In genomic region chr2:19649785-19650380, GRCh38 we compare ENCODE assay signal across 11 cellular contexts.
DNase-seq lines count a peak whose midpoint lies in the region; TF ChIP-seq lines count a peak whose summit lies in the region.
"Had no signal": no experiment of that assay in that cellular context is flagged by ENCODE, and none has a peak within 500 bp of the region (broad histone marks: within the 10 kb centered on the region; RNA-seq: fewer than 3 reads in every experiment).

No MANE protein-coding gene starts in this region.

- intact Hi-C loops in left ventricle myocardium inferior (cut with micrococcal nuclease) (no loop called here), tibial artery (cut with DNase I; ENCODE audit: low total_unique reads) (no loop called here)

- H3K27ac ChIP-seq in brain microvascular endothelial cell (peak overlapping the region; percentile 89), left ventricle myocardium inferior (replicated peaks) (peak overlapping the region; percentile 74), tibial artery (peak overlapping the region; percentile 19)

- H3K9me3 ChIP-seq in left ventricle myocardium inferior (replicated peaks) (peaks cover 2% of the 10 kb centered on the region), tibial artery (peaks cover 0 to 4% (median 0%) of the 10 kb centered on the region in 3 donors)

- H3K4me1 ChIP-seq in left ventricle myocardium inferior (peaks cover 24% of the 10 kb centered on the region), tibial artery (peaks cover 0 to 10% (median 0%) of the 10 kb centered on the region in 4 donors)

- no peak overlapping the region for H3K27ac Mint-ChIP-seq in mesothelial cell of epicardium
- H3K27ac Mint-ChIP-seq: dendritic cell treated with granulocyte-macrophage colony-stimulating factor and Interleukin-4, amounts not matched to agents 40 ng/mL and 50 ng/mL, for 4 days; T-helper 1 cell treated with Interleukin-12 subunit alpha and Interleukin-12 subunit beta and Interleukin-4 antibody, amounts not matched to agents 30 μg/mL and 1 μg/mL, for 36 hours had no signal

- in situ Hi-C loops in brain microvascular endothelial cell (cut with HindIII; ENCODE audit: low pct_ligation_motif_present, low sequenced_read_pairs): no loop called here

- no peaks in the 10 kb centered on the region for H3K36me3 Mint-ChIP-seq in mesothelial cell of epicardium

- H3K27me3 Mint-ChIP-seq in mesothelial cell of epicardium (ENCODE audit: low read depth): peaks cover 5% of the 10 kb centered on the region

- peak; percentile 96 for DNase-seq in HS-5 (ENCODE audit: low read depth)
- peak; percentile 99 for DNase-seq in brain microvascular endothelial cell
- DNase-seq in left ventricle myocardium inferior: no peak
- peak in 1 of 2 donors; percentile 80 for DNase-seq in tibial artery
- no peak for DNase-seq in activated CD4-positive, CD25-positive, alpha-beta regulatory T cell (lab: John Stamatoyannopoulos, UW)
- DNase-seq in mesothelial cell of epicardium (ENCODE audit: low spot score in 2 of 2, unreplicated experiment in 2 of 2): no peak
- DNase-seq in SKM-1 treated with dmso at 0.1 percent for 144 hours (lab: John Stamatoyannopoulos, UW; ENCODE audit: unreplicated experiment): no peak
- DNase-seq: NCI-H524 had no signal

- H3K27me3 ChIP-seq in brain microvascular endothelial cell (replicated peaks) (no peaks in the 10 kb centered on the region), left ventricle myocardium inferior (ENCODE audit: low read depth) (no peaks in the 10 kb centered on the region), tibial artery (no peaks in the 10 kb centered on the region)

- peaks cover under 1% of the 10 kb centered on the region for H3K9me3 Mint-ChIP-seq in mesothelial cell of epicardium
- H3K9me3 Mint-ChIP-seq: dendritic cell treated with granulocyte-macrophage colony-stimulating factor and Interleukin-4, amounts not matched to agents 40 ng/mL and 50 ng/mL, for 4 days; T-helper 1 cell treated with Interleukin-12 subunit alpha and Interleukin-12 subunit beta and Interleukin-4 antibody, amounts not matched to agents 30 μg/mL and 1 μg/mL, for 36 hours had no signal

- no peaks in the 10 kb centered on the region for H3K4me1 Mint-ChIP-seq in mesothelial cell of epicardium

- H3K4me3 Mint-ChIP-seq in mesothelial cell of epicardium: no peak overlapping the region
- H3K4me3 Mint-ChIP-seq: dendritic cell treated with granulocyte-macrophage colony-stimulating factor and Interleukin-4, amounts not matched to agents 40 ng/mL and 50 ng/mL, for 4 days; T-helper 1 cell treated with Interleukin-12 subunit alpha and Interleukin-12 subunit beta and Interleukin-4 antibody, amounts not matched to agents 30 μg/mL and 1 μg/mL, for 36 hours had no signal

- TF ChIP-seq CTCF in brain microvascular endothelial cell (IDR thresholded peaks at IDR 0.05; ENCODE audit: low read depth, low read length, missing control alignments): no peak
- no peak for TF ChIP-seq CTCF in left ventricle myocardium inferior (IDR thresholded peaks at IDR 0.05; ENCODE audit: borderline replicate concordance)
- no peak for TF ChIP-seq CTCF in tibial artery (IDR thresholded peaks at IDR 0.05)
- TF ChIP-seq CTCF in mesothelial cell of epicardium (IDR thresholded peaks at IDR 0.05; ENCODE audit: unreplicated experiment): no peak

- H3K4me3 ChIP-seq in brain microvascular endothelial cell (ENCODE audit: low read depth, low read length) (no peak overlapping the region), left ventricle myocardium inferior (no peak overlapping the region), tibial artery (no peak overlapping the region)
- H3K4me3 ChIP-seq: K562 had no signal

- H3K36me3 ChIP-seq in brain microvascular endothelial cell (replicated peaks) (no peaks in the 10 kb centered on the region), left ventricle myocardium inferior (no peaks in the 10 kb centered on the region), tibial artery (no peaks in the 10 kb centered on the region)

Comparison
In these comparisons a context has a peak if more than half of its experiments do, and no peak if none do; other contexts are left out.
1. DNase-seq: peak in HS-5 (single experiment) and brain microvascular endothelial cell (single experiment); none in left ventricle myocardium inferior (single experiment), activated CD4-positive, CD25-positive, alpha-beta regulatory T cell (0 of 4), mesothelial cell of epicardium (0 of 2) and SKM-1 treated with dmso at 0.1 percent for 144 hours (single experiment).
2. H3K27ac ChIP-seq: peak in every context shown above with its lines; median percentile 89 in brain microvascular endothelial cell; 74 in left ventricle myocardium inferior; 19 in tibial artery.